ENCODE assay signal across 13 cellular contexts in the genomic region with DNA sequence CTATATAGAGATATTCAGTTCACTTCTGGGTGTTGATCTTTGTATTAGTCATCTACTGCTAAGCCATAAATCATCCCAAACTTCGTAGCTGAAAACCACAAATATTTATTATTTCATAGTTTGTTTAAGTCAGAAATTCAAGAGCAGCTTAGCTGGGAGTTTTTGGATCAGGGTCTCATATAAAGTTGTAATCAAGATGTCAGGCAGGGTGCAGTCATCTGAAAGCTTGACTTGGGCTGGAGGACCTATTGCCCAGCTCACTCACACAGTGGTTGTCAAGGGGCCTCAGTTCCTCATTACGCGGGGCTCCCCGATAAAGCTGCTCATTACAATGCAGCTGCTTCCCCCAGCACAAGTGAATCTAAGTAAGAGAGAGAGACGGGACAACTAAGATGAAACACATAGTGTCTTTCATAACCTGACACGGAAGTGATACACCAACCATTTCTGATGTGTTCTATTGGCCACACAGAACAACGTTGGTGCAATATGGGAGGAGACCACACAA. TPM values are rescaled to one million over a fixed set of nuclear protein-coding genes. Genes with fewer than 3 reads are reported as not detected.
DNase-seq lines count a peak whose midpoint lies in the region; TF ChIP-seq lines count a peak whose summit lies in the region.
"Had no signal": no experiment of that assay in that cellular context is flagged by ENCODE, and none has a peak within 500 bp of the region (broad histone marks: within the 10 kb centered on the region; RNA-seq: fewer than 3 reads in every experiment).

No MANE protein-coding gene starts in this region.

- H2AFZ ChIP-seq in fibroblast of lung (ENCODE audit: low read length) (peak overlapping the region; percentile 6), neural progenitor cell (replicated peaks) (no peak overlapping the region)

- H3K36me3 ChIP-seq in SJSA1 (no peaks in the 10 kb centered on the region), fibroblast of lung (ENCODE audit: control insufficient read depth, insufficient read depth, low read length) (no peaks in the 10 kb centered on the region), skeletal muscle satellite cell (ENCODE audit: insufficient read depth, low read length) (no peaks in the 10 kb centered on the region), neural progenitor cell (no peaks in the 10 kb centered on the region)

- H3K4me2 ChIP-seq in fibroblast of lung (ENCODE audit: extremely low read depth, insufficient read depth, low read length) (peak overlapping the region; percentile 38), skeletal muscle satellite cell (ENCODE audit: low read length) (peak overlapping the region; percentile 26), neural progenitor cell (no peak overlapping the region)

- H3K27ac ChIP-seq in SJSA1 (peak overlapping the region; percentile 37; the same call in 1 of the 2 replicates), fibroblast of lung (ENCODE audit: insufficient read depth, low read length) (peak overlapping the region; percentile 46), neural progenitor cell (no peak overlapping the region)
- H3K27ac ChIP-seq: HL-60, right atrium auricular region had no signal

- H3K4me1 ChIP-seq in SJSA1 (replicated peaks) (peaks cover 29% of the 10 kb centered on the region), fibroblast of lung (ENCODE audit: control insufficient read depth, extremely low read depth, insufficient read depth, low read length) (peaks cover 15% of the 10 kb centered on the region), skeletal muscle satellite cell (ENCODE audit: control insufficient read depth, insufficient read depth, low read length) (peaks cover 33% of the 10 kb centered on the region), neural progenitor cell (no peaks in the 10 kb centered on the region)

- H3K4me3 ChIP-seq in SJSA1 = no peak overlapping the region
- no peak overlapping the region for H3K4me3 ChIP-seq in fibroblast of lung (replicated peaks in 1 of 4; ENCODE audit: control extremely low read depth in 1 of 4, insufficient read depth in 1 of 4, low read depth in 3 of 4, low read length in 4 of 4)
- H3K4me3 ChIP-seq in skeletal muscle satellite cell (ENCODE audit: low read length) = no peak overlapping the region
- no peak overlapping the region for H3K4me3 ChIP-seq in neural progenitor cell
- H3K4me3 ChIP-seq: right atrium auricular region had no signal

- no peaks in the 10 kb centered on the region for H3K79me2 ChIP-seq in fibroblast of lung (ENCODE audit: control insufficient read depth, insufficient read depth, low read length)
- H3K79me2 ChIP-seq in neural progenitor cell (ENCODE audit: low read depth) = no peaks in the 10 kb centered on the region

- no peak overlapping the region for H3K27ac Mint-ChIP-seq in neural progenitor cell
- H3K27ac Mint-ChIP-seq: activated T-cell treated with anti-CD3 and anti-CD28 coated beads, Interleukin-2, amount 50 U/mL, for 72 hours; CD8-positive, alpha-beta memory T cell had no signal

- no peaks in the 10 kb centered on the region for H3K4me1 Mint-ChIP-seq in neural progenitor cell
- H3K4me1 Mint-ChIP-seq: CD8-positive, alpha-beta memory T cell had no signal

- H3K9me3 ChIP-seq in SJSA1 (replicated peaks) (no peaks in the 10 kb centered on the region), fibroblast of lung (ENCODE audit: control insufficient read depth, insufficient read depth, low read depth, low read length) (no peaks in the 10 kb centered on the region), skeletal muscle satellite cell (replicated peaks; ENCODE audit: low read length) (no peaks in the 10 kb centered on the region), neural progenitor cell (ENCODE audit: low read depth) (no peaks in the 10 kb centered on the region)
- H3K9me3 ChIP-seq: right atrium auricular region had no signal

- H3K27me3 ChIP-seq in SJSA1 (replicated peaks) = no peaks in the 10 kb centered on the region
- H3K27me3 ChIP-seq in fibroblast of lung (ENCODE audit: control insufficient read depth, insufficient read depth, low read length) = no peaks in the 10 kb centered on the region
- H3K27me3 ChIP-seq in skeletal muscle satellite cell (ENCODE audit: control insufficient read depth, insufficient read depth, low read length) = no peaks in the 10 kb centered on the region
- no peaks in the 10 kb centered on the region for H3K27me3 ChIP-seq in neural progenitor cell
- H3K27me3 ChIP-seq: right atrium auricular region had no signal

- H3K36me3 Mint-ChIP-seq in neural progenitor cell = no peaks in the 10 kb centered on the region

- H3K9ac ChIP-seq in fibroblast of lung (ENCODE audit: insufficient read depth, low read length) (no peak overlapping the region), skeletal muscle satellite cell (ENCODE audit: low read depth, low read length) (peak overlapping the region; percentile 30), neural progenitor cell (no peak overlapping the region)

- H3K27me3 Mint-ChIP-seq in neural progenitor cell (ENCODE audit: insufficient read depth, low read depth) = no peaks in the 10 kb centered on the region

- no peak for TF ChIP-seq CTCF in fibroblast of lung (conservative IDR thresholded peaks at IDR 0.05 in 1 of 2, IDR thresholded peaks at IDR 0.05 in 1 of 2; ENCODE audit: low read depth in 1 of 2, low read length in 2 of 2)
- TF ChIP-seq CTCF in neural progenitor cell (IDR thresholded peaks at IDR 0.05) = no peak

- peaks cover 6% of the 10 kb centered on the region for H3K9me3 Mint-ChIP-seq in neural progenitor cell

- DNase-seq in HPDE6-E6E7 (ENCODE audit: extremely low spot score) = peak; percentile 64
- no peak for DNase-seq in SJSA1 (ENCODE audit: low read depth in 1 of 2, low spot score in 2 of 2)
- DNase-seq in fibroblast of lung (ENCODE audit: low read depth in 2 of 2) = peak; percentile 93 to 96
- no peak for DNase-seq in neural progenitor cell (ENCODE audit: low spot score)
- DNase-seq in NCI-H82 (lab: John Stamatoyannopoulos, UW) = no peak
- DNase-seq in DMS79 treated with DMSO at 0.1 percent for 48 hours (lab: John Stamatoyannopoulos, UW) = no peak
- DNase-seq: activated CD4-positive, alpha-beta T cell treated with anti-CD3 and anti-CD28 coated beads for 4 hours; activated T-cell treated with anti-CD3 and anti-CD28 coated beads, Interleukin-2, amount 50 U/mL, for 72 hours; CD8-positive, alpha-beta memory T cell; NCI-H1092 treated with DMSO at 0.1 percent for 48 hours had no signal

- no peak overlapping the region for H3K4me3 Mint-ChIP-seq in neural progenitor cell
- H3K4me3 Mint-ChIP-seq: activated T-cell treated with anti-CD3 and anti-CD28 coated beads, Interleukin-2, amount 50 U/mL, for 72 hours; CD8-positive, alpha-beta memory T cell had no signal

- no peaks in the 10 kb centered on the region for H3F3A ChIP-seq in neural progenitor cell (ENCODE audit: low read depth)

- H4K20me1 ChIP-seq in fibroblast of lung (ENCODE audit: control insufficient read depth, extremely low read depth, insufficient read depth, low read length) (no peaks in the 10 kb centered on the region), neural progenitor cell (ENCODE audit: low read depth) (no peaks in the 10 kb centered on the region)

RNA-seq across cellular contexts. Expression of a gene that starts 15.7 kb away (rescaled TPM):
- 7.8 and 13.4 TPM in 2 replicates for total RNA-seq in SJSA1 (2014; rRNA removed; shearing (Covaris generic))
- total RNA-seq in fibroblast of lung (94.5 and 125 TPM in 2 replicates), neural progenitor cell (ENCODE audit: low replicate concordance) (6.4 and 6.6 TPM in 2 replicates)
- polyA plus RNA-seq in fibroblast of lung = 25.0 and 67.8 TPM in 2 replicates
- 22.3 and 47.5 TPM in 2 replicates for polyA plus RNA-seq in fibroblast of lung (2012)
- 26.6 and 47.5 TPM in 2 replicates for polyA minus RNA-seq in fibroblast of lung (ENCODE audit: low replicate concordance)
- total RNA-seq in skeletal muscle satellite cell (2012; rRNA removed) = 29.4 and 41.3 TPM in 2 replicates
- total RNA-seq: CD8-positive, alpha-beta memory T cell had no signal
- polyA plus RNA-seq: CD8-positive, alpha-beta memory T cell had no signal

Comparison
In these comparisons a context has a peak if more than half of its experiments do, and no peak if none do; other contexts are left out.
1. DNase-seq: peak in HPDE6-E6E7 (single experiment) and fibroblast of lung (2 of 2); none in SJSA1 (0 of 2), neural progenitor cell (single experiment), NCI-H82 (single experiment) and DMS79 treated with DMSO at 0.1 percent for 48 hours (single experiment).